18 cellular contexts compared by ENCODE assay signal in genomic region chr21:42049578-42050430, GRCh38. TPM values are rescaled to one million over a fixed set of nuclear protein-coding genes. Genes with fewer than 3 reads are reported as not detected.
"Had no signal": no experiment of that assay in that cellular context is flagged by ENCODE, and none has a peak within 500 bp of the region (broad histone marks: within the 10 kb centered on the region; RNA-seq: fewer than 3 reads in every experiment).

No MANE protein-coding gene starts in this region.

- H3K27ac ChIP-seq: right lobe of liver, uterus had no signal

- H3K27ac Mint-ChIP-seq: activated naive CD8-positive, alpha-beta T cell treated with anti-CD3 and anti-CD28 coated beads, Interleukin-2, amount 50 U/mL, for 24 hours; dendritic cell treated with granulocyte-macrophage colony-stimulating factor and Interleukin-4, amounts not matched to agents 40 ng/mL and 50 ng/mL, for 4 days; nephron; T-helper 17 cell had no signal

- H3K27me3 ChIP-seq: ascending aorta, right lobe of liver, tibial artery, uterus had no signal

- ATAC-seq: T-helper 17 cell had no signal

- H3K4me3 ChIP-seq: ascending aorta, right lobe of liver, tibial artery, uterus had no signal

- H3K36me3 ChIP-seq: ascending aorta, right lobe of liver, tibial artery, uterus had no signal

- H3K27me3 Mint-ChIP-seq: activated naive CD8-positive, alpha-beta T cell treated with anti-CD3 and anti-CD28 coated beads, Interleukin-2, amount 50 U/mL, for 24 hours; T-helper 17 cell had no signal

- H3K4me1 ChIP-seq: right lobe of liver had no signal

- FAIRE-seq: bronchial epithelial cell had no signal

- H3K4me1 Mint-ChIP-seq: nephron had no signal

- H3K9me3 ChIP-seq: ascending aorta, right lobe of liver, tibial artery, uterus had no signal

- H3K4me3 Mint-ChIP-seq: activated naive CD8-positive, alpha-beta T cell treated with anti-CD3 and anti-CD28 coated beads, Interleukin-2, amount 50 U/mL, for 24 hours; dendritic cell treated with granulocyte-macrophage colony-stimulating factor and Interleukin-4, amounts not matched to agents 40 ng/mL and 50 ng/mL, for 4 days; nephron; T-helper 17 cell had no signal

- H3K9me3 Mint-ChIP-seq: activated naive CD8-positive, alpha-beta T cell treated with anti-CD3 and anti-CD28 coated beads, Interleukin-2, amount 50 U/mL, for 24 hours; dendritic cell treated with granulocyte-macrophage colony-stimulating factor and Interleukin-4, amounts not matched to agents 40 ng/mL and 50 ng/mL, for 4 days; nephron had no signal

- DNase-seq: activated CD4-positive, alpha-beta T cell treated with anti-CD3 and anti-CD28 coated beads for 4 hours; activated naive CD4-positive, alpha-beta T cell; activated naive CD8-positive, alpha-beta T cell treated with anti-CD3 and anti-CD28 coated beads, Interleukin-2, amount 50 U/mL, for 24 hours; effector memory CD4-positive, alpha-beta T cell; foreskin fibroblast; kidney glomerular epithelial cell; right lobe of liver; stimulated activated CD4-positive, alpha-beta T cell treated with anti-CD3 and anti-CD28 coated beads, Interleukin-1b, Interleukin-23, amount 100 ng/mL, for 48 hours; T-helper 17 cell; tibial artery; uterus had no signal

RNA-seq across cellular contexts. Expression of gene UMODL1, which starts 21.3 kb away (rescaled TPM):
- total RNA-seq: ascending aorta, bronchial epithelial cell, mesenteric fat pad, osteocyte, pulmonary artery endothelial cell, uterus had no signal
